Comparison of ENCODE assay signal across 12 cellular contexts in the genomic region with DNA sequence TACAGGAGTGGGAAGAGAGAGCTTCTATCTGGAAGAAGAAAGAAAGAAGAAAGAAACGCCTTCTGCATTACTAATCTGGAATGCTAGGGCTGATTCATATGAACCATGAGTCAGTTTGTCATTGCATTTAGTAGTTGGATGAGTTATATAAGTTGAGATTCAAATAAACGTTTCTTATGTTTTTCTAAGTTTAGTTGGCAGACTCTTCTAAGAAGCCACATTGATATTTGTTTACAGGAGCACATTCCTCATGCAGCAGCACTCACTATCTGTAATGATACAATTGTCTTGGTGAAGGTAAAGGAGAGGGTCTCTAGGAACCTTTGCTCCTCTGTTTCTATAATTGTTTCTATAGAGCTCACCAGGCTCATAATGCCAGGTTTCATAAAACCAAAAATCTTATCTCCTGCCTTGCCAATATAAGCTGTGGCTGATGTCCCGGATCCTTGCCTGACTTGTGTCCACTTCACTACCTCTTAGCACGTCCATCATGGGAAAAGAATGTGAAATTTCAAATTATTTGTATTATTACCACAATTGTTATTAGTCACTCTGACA. TPM values are rescaled to one million over a fixed set of nuclear protein-coding genes. Genes with fewer than 3 reads are reported as not detected.
DNase-seq lines count a peak whose midpoint lies in the region; ATAC-seq lines count a peak whose summit lies in the region.
"Had no signal": no experiment of that assay in that cellular context is flagged by ENCODE, and none has a peak within 500 bp of the region (broad histone marks: within the 10 kb centered on the region; RNA-seq: fewer than 3 reads in every experiment).

No MANE protein-coding gene starts in this region.

- H3K27me3 Mint-ChIP-seq in activated naive CD8-positive, alpha-beta T cell treated with anti-CD3 and anti-CD28 coated beads, Interleukin-2, amount 50 U/mL, for 24 hours, result peaks cover 4% of the 10 kb centered on the region
- H3K27me3 Mint-ChIP-seq in activated naive CD8-positive, alpha-beta T cell treated with anti-CD3 and anti-CD28 coated beads for 36 hours, result no peaks in the 10 kb centered on the region
- peaks cover 1% of the 10 kb centered on the region for H3K27me3 Mint-ChIP-seq in activated T-helper 2 cell treated with anti-CD3 and anti-CD28 coated beads, Interferon-gamma antibody, Interleukin-2, Interleukin-4, amounts not matched to agents 10 μg/mL and 5 μg/mL and 100 μg/mL, durations not matched to agents 14 hours and 24 hours and 36 hours (ENCODE audit: low read depth)
- H3K27me3 Mint-ChIP-seq: CD4-positive, alpha-beta T cell had no signal

- no peak for DNase-seq in activated naive CD8-positive, alpha-beta T cell treated with anti-CD3 and anti-CD28 coated beads, Interleukin-2, amount 50 U/mL, for 24 hours
- no peak for DNase-seq in activated naive CD8-positive, alpha-beta T cell treated with anti-CD3 and anti-CD28 coated beads for 36 hours
- DNase-seq in activated T-helper 2 cell treated with anti-CD3 and anti-CD28 coated beads, Interferon-gamma antibody, Interleukin-2, Interleukin-4, amounts not matched to agents 10 μg/mL and 5 μg/mL and 100 μg/mL, durations not matched to agents 14 hours and 24 hours and 36 hours (ENCODE audit: low spot score), result no peak
- DNase-seq in hepatic stellate cell (ENCODE audit: low spot score) (peak; percentile 64), cardiac septum (ENCODE audit: low spot score) (no peak), cerebellum (ENCODE audit: low spot score) (no peak), NCI-H82 treated with DMSO at 0.1 percent for 48 hours (lab: John Stamatoyannopoulos, UW; ENCODE audit: unreplicated experiment) (no peak), cortex of kidney (lab: John Stamatoyannopoulos, UW) (no peak)
- DNase-seq: activated CD4-positive, alpha-beta T cell treated with anti-CD3 and anti-CD28 coated beads for 4 hours; CD4-positive, alpha-beta T cell; KG1; lower lobe of right lung had no signal

- H3K4me1 Mint-ChIP-seq in activated naive CD8-positive, alpha-beta T cell treated with anti-CD3 and anti-CD28 coated beads, Interleukin-2, amount 50 U/mL, for 24 hours, result peaks cover 42% of the 10 kb centered on the region
- H3K4me1 Mint-ChIP-seq in activated naive CD8-positive, alpha-beta T cell treated with anti-CD3 and anti-CD28 coated beads for 36 hours, result peaks cover 14% of the 10 kb centered on the region
- H3K4me1 Mint-ChIP-seq in activated T-helper 2 cell treated with anti-CD3 and anti-CD28 coated beads, Interferon-gamma antibody, Interleukin-2, Interleukin-4, amounts not matched to agents 10 μg/mL and 5 μg/mL and 100 μg/mL, durations not matched to agents 14 hours and 24 hours and 36 hours (ENCODE audit: low read depth), result peaks cover 26% of the 10 kb centered on the region

- peaks cover 8% of the 10 kb centered on the region for H3K36me3 Mint-ChIP-seq in activated naive CD8-positive, alpha-beta T cell treated with anti-CD3 and anti-CD28 coated beads, Interleukin-2, amount 50 U/mL, for 24 hours (ENCODE audit: low read depth)
- peaks cover 7% of the 10 kb centered on the region for H3K36me3 Mint-ChIP-seq in activated naive CD8-positive, alpha-beta T cell treated with anti-CD3 and anti-CD28 coated beads for 36 hours
- peaks cover 8% of the 10 kb centered on the region for H3K36me3 Mint-ChIP-seq in activated T-helper 2 cell treated with anti-CD3 and anti-CD28 coated beads, Interferon-gamma antibody, Interleukin-2, Interleukin-4, amounts not matched to agents 10 μg/mL and 5 μg/mL and 100 μg/mL, durations not matched to agents 14 hours and 24 hours and 36 hours (ENCODE audit: low read depth)

- ATAC-seq in activated naive CD8-positive, alpha-beta T cell treated with anti-CD3 and anti-CD28 coated beads, Interleukin-2, amount 50 U/mL, for 24 hours, result peak; percentile 77
- ATAC-seq: lower lobe of right lung had no signal

- H3K9me3 Mint-ChIP-seq in activated naive CD8-positive, alpha-beta T cell treated with anti-CD3 and anti-CD28 coated beads, Interleukin-2, amount 50 U/mL, for 24 hours, result peaks cover 8% of the 10 kb centered on the region
- H3K9me3 Mint-ChIP-seq in activated naive CD8-positive, alpha-beta T cell treated with anti-CD3 and anti-CD28 coated beads for 36 hours, result peaks cover 5% of the 10 kb centered on the region
- H3K9me3 Mint-ChIP-seq in activated T-helper 2 cell treated with anti-CD3 and anti-CD28 coated beads, Interferon-gamma antibody, Interleukin-2, Interleukin-4, amounts not matched to agents 10 μg/mL and 5 μg/mL and 100 μg/mL, durations not matched to agents 14 hours and 24 hours and 36 hours, result peaks cover 8% of the 10 kb centered on the region

- peak overlapping the region; percentile 78 for H3K27ac Mint-ChIP-seq in activated naive CD8-positive, alpha-beta T cell treated with anti-CD3 and anti-CD28 coated beads, Interleukin-2, amount 50 U/mL, for 24 hours
- H3K27ac Mint-ChIP-seq in activated naive CD8-positive, alpha-beta T cell treated with anti-CD3 and anti-CD28 coated beads for 36 hours, result no peak overlapping the region
- H3K27ac Mint-ChIP-seq in activated T-helper 2 cell treated with anti-CD3 and anti-CD28 coated beads, Interferon-gamma antibody, Interleukin-2, Interleukin-4, amounts not matched to agents 10 μg/mL and 5 μg/mL and 100 μg/mL, durations not matched to agents 14 hours and 24 hours and 36 hours, result peak overlapping the region; percentile 36
- H3K27ac Mint-ChIP-seq: CD4-positive, alpha-beta T cell had no signal

- intact Hi-C loops in activated T-helper 2 cell treated with anti-CD3 and anti-CD28 coated beads, Interferon-gamma antibody, Interleukin-2, Interleukin-4, amounts not matched to agents 10 μg/mL and 5 μg/mL and 100 μg/mL, durations not matched to agents 14 hours and 24 hours and 36 hours (cut with micrococcal nuclease), result loop anchor here (1.0 kb wide), 1 partner anchor 9 kb away; no protein-coding TSS in a partner anchor
- intact Hi-C loops in cardiac septum (cut with DNase I), result no loop called here

- peak overlapping the region; percentile 64 for H3K4me3 Mint-ChIP-seq in activated naive CD8-positive, alpha-beta T cell treated with anti-CD3 and anti-CD28 coated beads, Interleukin-2, amount 50 U/mL, for 24 hours
- H3K4me3 Mint-ChIP-seq in activated naive CD8-positive, alpha-beta T cell treated with anti-CD3 and anti-CD28 coated beads for 36 hours, result no peak overlapping the region
- H3K4me3 Mint-ChIP-seq in activated T-helper 2 cell treated with anti-CD3 and anti-CD28 coated beads, Interferon-gamma antibody, Interleukin-2, Interleukin-4, amounts not matched to agents 10 μg/mL and 5 μg/mL and 100 μg/mL, durations not matched to agents 14 hours and 24 hours and 36 hours (ENCODE audit: low read depth), result no peak overlapping the region
- H3K4me3 Mint-ChIP-seq: CD4-positive, alpha-beta T cell had no signal

RNA-seq across cellular contexts. Expression of a gene that starts 39.5 kb away (rescaled TPM):
- total RNA-seq in activated naive CD8-positive, alpha-beta T cell treated with anti-CD3 and anti-CD28 coated beads for 36 hours, result 10 to 100 TPM; 16.5 to 18.1 TPM
- 58.8 and 60.2 TPM in 2 replicates for total RNA-seq in activated T-helper 2 cell treated with anti-CD3 and anti-CD28 coated beads, Interferon-gamma antibody, Interleukin-2, Interleukin-4, amounts not matched to agents 10 μg/mL and 5 μg/mL and 100 μg/mL, durations not matched to agents 14 hours and 24 hours and 36 hours
- total RNA-seq in cardiac septum (5.2 TPM), cerebellum (17.4 TPM)
